Comparison of ENCODE assay signal across 15 cellular contexts in the genomic region with DNA sequence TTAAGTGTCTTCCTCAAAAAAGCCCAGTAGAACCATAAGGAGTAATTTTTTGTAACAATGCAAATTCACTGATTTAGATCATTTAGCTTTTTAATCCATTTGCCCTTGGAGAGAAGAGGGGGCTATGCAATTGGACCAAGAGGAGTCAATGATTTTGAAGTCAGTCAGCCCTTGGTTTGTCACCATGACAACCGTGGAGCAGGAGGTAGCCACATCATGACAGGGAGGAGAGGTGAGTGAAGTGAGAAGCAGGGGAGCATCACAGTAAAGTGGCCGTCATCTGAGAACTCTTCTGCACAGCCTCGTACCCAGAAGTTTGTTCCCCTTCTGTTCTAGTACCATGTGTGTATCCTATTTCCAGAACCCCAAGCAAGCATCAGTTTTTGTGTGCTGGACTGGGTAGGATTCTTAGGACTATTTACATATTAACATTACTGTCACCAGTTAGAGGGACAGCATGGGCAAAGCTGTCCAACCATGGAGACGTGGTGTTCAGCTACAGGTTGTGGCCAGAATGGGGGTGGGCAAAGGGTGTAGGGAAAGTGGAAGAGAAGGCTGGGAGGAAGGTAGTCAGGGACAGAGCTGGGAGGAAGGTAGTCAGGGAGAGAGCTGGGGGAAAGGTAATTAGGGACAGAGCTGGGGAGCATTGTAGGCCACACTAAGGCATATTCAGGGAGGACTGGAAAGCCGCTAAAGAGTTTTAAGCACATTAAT. TPM values are rescaled to one million over a fixed set of nuclear protein-coding genes. Genes with fewer than 3 reads are reported as not detected.
DNase-seq lines count a peak whose midpoint lies in the region; ATAC-seq, FAIRE-seq and TF ChIP-seq lines count a peak whose summit lies in the region.
"Had no signal": no experiment of that assay in that cellular context is flagged by ENCODE, and none has a peak within 500 bp of the region (broad histone marks: within the 10 kb centered on the region; RNA-seq: fewer than 3 reads in every experiment).

No MANE protein-coding gene starts in this region.

- TF ChIP-seq RAD21 in HepG2 (CRISPR knock-in tag; IDR thresholded peaks at IDR 0.05), result no peak

- no peak overlapping the region for H3K9ac ChIP-seq in HepG2 (ENCODE audit: insufficient read depth, low read depth, low read length)

- no peak overlapping the region for H3K4me3 Mint-ChIP-seq in activated T-helper 17 cell treated with anti-CD3 and anti-CD28 coated beads, Interleukin-2, amount 50 U/mL, for 72 hours
- no peak overlapping the region for H3K4me3 Mint-ChIP-seq in type B pancreatic cell
- H3K4me3 Mint-ChIP-seq: activated B cell treated with CpG ODN at 0.5 μM for 24 hours had no signal

- H3K9me3 Mint-ChIP-seq in activated T-helper 17 cell treated with anti-CD3 and anti-CD28 coated beads, Interleukin-2, amount 50 U/mL, for 72 hours, result no peaks in the 10 kb centered on the region
- H3K9me3 Mint-ChIP-seq in type B pancreatic cell, result no peaks in the 10 kb centered on the region
- H3K9me3 Mint-ChIP-seq: activated B cell treated with CpG ODN at 0.5 μM for 24 hours had no signal

- no peaks in the 10 kb centered on the region for H3K27me3 Mint-ChIP-seq in activated T-helper 17 cell treated with anti-CD3 and anti-CD28 coated beads, Interleukin-2, amount 50 U/mL, for 72 hours
- no peaks in the 10 kb centered on the region for H3K27me3 Mint-ChIP-seq in type B pancreatic cell
- H3K27me3 Mint-ChIP-seq: activated B cell treated with CpG ODN at 0.5 μM for 24 hours had no signal

- ATAC-seq in HepG2, result no peak
- ATAC-seq in right lobe of liver, result no peak
- no peak for ATAC-seq in activated T-helper 17 cell treated with anti-CD3 and anti-CD28 coated beads, Interleukin-2, amount 50 U/mL, for 72 hours (replicated peaks)
- no peak for ATAC-seq in heart right ventricle

- H3K4me3 ChIP-seq in HepG2 (replicated peaks in 1 of 3; ENCODE audit: insufficient read depth in 1 of 3, low read depth in 2 of 3, low read length in 3 of 3) (no peak overlapping the region), right lobe of liver (no peak overlapping the region), heart right ventricle (no peak overlapping the region)
- H3K4me3 ChIP-seq: SK-N-MC, transverse colon had no signal

- BruUV-seq in HepG2 (replicated peaks; lab: Mats Ljungman, UMichigan), result no TSS peak

- H2AFZ ChIP-seq in HepG2 (ENCODE audit: low read length), result no peak overlapping the region

- CTCF ChIA-PET in HepG2 (lab: Yijun Ruan, JAX; ENCODE audit: low intra/inter-chr PET ratio, low total read pairs), result no interaction called here

- H3K9me3 ChIP-seq in HepG2 (ENCODE audit: low read length) (no peaks in the 10 kb centered on the region), right lobe of liver (no peaks in the 10 kb centered on the region), heart right ventricle (peaks cover 0 to 5% (median 0%) of the 10 kb centered on the region in 11 donors)
- H3K9me3 ChIP-seq: transverse colon had no signal

- no peak for DNase-seq in HepG2 (ENCODE audit: low spot score)
- DNase-seq in right lobe of liver, result no peak
- DNase-seq in kidney tubule cell (ENCODE audit: low spot score), result peak; percentile 38
- no peak for DNase-seq in type B pancreatic cell (ENCODE audit: extremely low spot score, unreplicated experiment)
- no peak for DNase-seq in heart right ventricle
- no peak for DNase-seq in NCI-H1417 treated with DMSO at 0.1 percent for 48 hours (lab: John Stamatoyannopoulos, UW)
- no peak for DNase-seq in amygdala (lab: John Stamatoyannopoulos, UW)
- DNase-seq: activated B cell treated with CpG ODN at 0.5 μM for 24 hours; amniotic stem cell; NCI-H2081 treated with DMSO at 0.1 percent for 48 hours; stimulated activated CD4-positive, alpha-beta T cell treated with anti-CD3 and anti-CD28 coated beads, Interleukin-1b, Interleukin-23, amount 100 ng/mL, for 48 hours; stimulated activated CD8-positive, alpha-beta memory T cell treated with anti-CD3 and anti-CD28 coated beads, Interleukin-4, amount 100 ng/mL, for 48 hours; transverse colon had no signal

- in situ Hi-C loops in HepG2 (cut with HindIII; ENCODE audit: extremely low pct_ligation_motif_present, low pct_unique_long_range_greater_than_20kb), result no loop called here

- peaks cover 78% of the 10 kb centered on the region for H4K20me1 ChIP-seq in HepG2 (ENCODE audit: insufficient read depth, low read length)

- POLR2A ChIA-PET in HepG2 (lab: Yijun Ruan, JAX), result interaction anchor here (0.8 kb wide), 1 partner anchor 14 kb away, joined by 3 read pairs; a partner anchor contains a TSS

- H3K27ac Mint-ChIP-seq in activated T-helper 17 cell treated with anti-CD3 and anti-CD28 coated beads, Interleukin-2, amount 50 U/mL, for 72 hours, result peak overlapping the region; percentile 4
- H3K27ac Mint-ChIP-seq in type B pancreatic cell, result peak overlapping the region; percentile 78
- H3K27ac Mint-ChIP-seq: activated B cell treated with CpG ODN at 0.5 μM for 24 hours had no signal

- intact Hi-C loops in HepG2 (cut with micrococcal nuclease; ENCODE audit: unreplicated experiment), result no loop called here
- intact Hi-C loops in right lobe of liver (cut with DNase I), result no loop called here
- intact Hi-C loops in heart right ventricle (cut with DNase I), result no loop called here

- H3K4me1 ChIP-seq in HepG2 (ENCODE audit: insufficient read depth, low read length) (peaks cover 63% of the 10 kb centered on the region), right lobe of liver (peaks cover 0 to 24% (median 6%) of the 10 kb centered on the region in 4 donors), heart right ventricle (peaks cover 0 to 43% (median 26%) of the 10 kb centered on the region in 9 donors)

- H3K27me3 ChIP-seq in HepG2 (ENCODE audit: control insufficient read depth in 1 of 2, insufficient read depth in 2 of 2, low read length in 2 of 2), result no peaks in the 10 kb centered on the region
- no peaks in the 10 kb centered on the region for H3K27me3 ChIP-seq in right lobe of liver
- no peaks in the 10 kb centered on the region for H3K27me3 ChIP-seq in heart right ventricle
- H3K27me3 ChIP-seq: transverse colon had no signal

- peaks cover 24% of the 10 kb centered on the region for H3K4me1 Mint-ChIP-seq in activated T-helper 17 cell treated with anti-CD3 and anti-CD28 coated beads, Interleukin-2, amount 50 U/mL, for 72 hours
- peaks cover 49% of the 10 kb centered on the region for H3K4me1 Mint-ChIP-seq in type B pancreatic cell (ENCODE audit: unreplicated experiment)

- no peak for TF ChIP-seq POLR2A in HepG2 (IDR thresholded peaks at IDR 0.05; ENCODE audit: insufficient read depth in 1 of 2, low read depth in 2 of 2, low read length in 2 of 2)
- TF ChIP-seq POLR2A in right lobe of liver (IDR thresholded peaks at IDR 0.05), result no peak

- TF ChIP-seq EP300 in HepG2 (IDR thresholded peaks at IDR 0.05; ENCODE audit: low read depth in 2 of 2, low read length in 2 of 2) (no peak), HepG2 (CRISPR knock-in tag; IDR thresholded peaks at IDR 0.05; ENCODE audit: borderline replicate concordance) (no peak)

- TF ChIP-seq CTCF in HepG2 (CRISPR knock-in tag; IDR thresholded peaks at IDR 0.05), result no peak
- TF ChIP-seq CTCF in right lobe of liver (IDR thresholded peaks at IDR 0.05), result no peak
- TF ChIP-seq CTCF in type B pancreatic cell (conservative IDR thresholded peaks at IDR 0.05), result no peak
- TF ChIP-seq CTCF in heart right ventricle (IDR thresholded peaks at IDR 0.05), result no peak

- no peak overlapping the region for H3K4me2 ChIP-seq in HepG2 (ENCODE audit: low read depth, low read length)

- peaks cover 0 to 12% of the 10 kb centered on the region in 2 experiments; a peak in 2 of 5 replicates for H3K36me3 ChIP-seq in HepG2 (replicated peaks in 1 of 2; ENCODE audit: control insufficient read depth in 1 of 2, insufficient read depth in 2 of 2, low read length in 2 of 2)
- no peaks in the 10 kb centered on the region for H3K36me3 ChIP-seq in right lobe of liver
- no peaks in the 10 kb centered on the region for H3K36me3 ChIP-seq in heart right ventricle
- H3K36me3 ChIP-seq: transverse colon had no signal

- peaks cover 53% of the 10 kb centered on the region for H3K36me3 Mint-ChIP-seq in activated T-helper 17 cell treated with anti-CD3 and anti-CD28 coated beads, Interleukin-2, amount 50 U/mL, for 72 hours (ENCODE audit: low read depth)
- peaks cover 11% of the 10 kb centered on the region for H3K36me3 Mint-ChIP-seq in type B pancreatic cell

- FAIRE-seq in HepG2 (lab: Jason Lieb, UNC), result no peak

- H3K79me2 ChIP-seq in HepG2 (ENCODE audit: insufficient read depth, low read length), result peaks cover 94% of the 10 kb centered on the region

- H3K27ac ChIP-seq in HepG2 (ENCODE audit: extremely low read length, insufficient read depth, low read length) (peak overlapping the region; percentile 21), right lobe of liver (no peak overlapping the region), heart right ventricle (no peak overlapping the region)
- H3K27ac ChIP-seq: SK-N-MC, transverse colon had no signal

- WGBS in HepG2 (ENCODE audit: low lambda C conversion rate), result 92% methylated on average over 5 of the region's 5 CpGs
- WGBS in right lobe of liver (ENCODE audit: insufficient coverage, low coverage, low lambda C conversion rate, missing lambda C conversion rate), result 87% methylated on average over 4 of the region's 5 CpGs
- WGBS in heart right ventricle, 2 donors, result 92 to 94% methylated on average over 5 of the region's 5 CpGs

RNA-seq across cellular contexts. Expression of a gene that starts 13.1 kb away (rescaled TPM):
- total RNA-seq in HepG2 (2016; rRNA removed; fragmentation: Illumina TruSeq; extraction: Trizol) (48.2 and 49.8 TPM in 2 replicates), right lobe of liver (10 to 100 TPM; 28.3 to 48.1 (median 31.9) TPM), type B pancreatic cell (ENCODE audit: low replicate concordance) (51.6 and 59.3 TPM in 2 replicates), heart right ventricle (10 to 100 TPM; 39.0 to 53.8 (median 49.1) TPM)
- total RNA-seq in HepG2 (2016; cell fraction: cytosol; rRNA removed; fragmentation: Illumina TruSeq; extraction: Trizol; ENCODE audit: low read depth), result 32.9 and 44.3 TPM in 2 replicates
- total RNA-seq in HepG2 (2016; cell fraction: insoluble cytoplasmic fraction; rRNA removed; fragmentation: Illumina TruSeq; extraction: Trizol), result 42.9 and 47.0 TPM in 2 replicates
- total RNA-seq in HepG2 (2016; cell fraction: membrane; rRNA removed; fragmentation: Illumina TruSeq; extraction: Trizol), result 36.7 and 40.4 TPM in 2 replicates
- 55.6 and 66.1 TPM in 2 replicates for total RNA-seq in HepG2 (2016; cell fraction: nucleus; rRNA removed; fragmentation: Illumina TruSeq; extraction: Trizol)
- polyA plus RNA-seq in HepG2 (2011; rRNA removed) (27.0 and 28.2 TPM in 2 replicates), heart right ventricle (10 to 100 TPM; 10.5 to 21.8 TPM)
- 21.1 and 27.9 TPM in 2 replicates for polyA plus RNA-seq in HepG2 (2011; cell fraction: cytosol; rRNA removed)
- polyA plus RNA-seq in HepG2 (2011; cell fraction: nucleus; rRNA removed), result 17.7 and 21.8 TPM in 2 replicates
- 22.1 and 26.0 TPM in 2 replicates for polyA plus RNA-seq in HepG2 (2012)
- 3.2 and 3.8 TPM in 2 replicates for polyA plus RNA-seq in HepG2 (2016; cell fraction: cytosol; fragmentation: Illumina TruSeq; extraction: Trizol; ENCODE audit: low read depth)
- polyA plus RNA-seq in HepG2 (2016; cell fraction: insoluble cytoplasmic fraction; fragmentation: Illumina TruSeq; extraction: Trizol; ENCODE audit: low read depth), result 32.8 and 33.5 TPM in 2 replicates
- polyA plus RNA-seq in HepG2 (2016; cell fraction: membrane; fragmentation: Illumina TruSeq; extraction: Trizol; ENCODE audit: low read depth), result 14.5 and 14.8 TPM in 2 replicates
- 43.9 and 49.1 TPM in 2 replicates for polyA plus RNA-seq in HepG2 (2016; cell fraction: nucleus; fragmentation: Illumina TruSeq; extraction: Trizol; ENCODE audit: insufficient read depth, low read depth)
- polyA minus RNA-seq in HepG2 (2011; rRNA and poly(A)+ RNA removed; ENCODE audit: low replicate concordance), result 50.9 and 89.2 TPM in 2 replicates
- polyA minus RNA-seq in HepG2 (2011; cell fraction: cytosol; rRNA and poly(A)+ RNA removed), result 29.2 and 32.2 TPM in 2 replicates
- 88.8 and 108 TPM in 2 replicates for polyA minus RNA-seq in HepG2 (2011; cell fraction: nucleus; rRNA and poly(A)+ RNA removed)
- total RNA-seq in activated T-helper 17 cell treated with anti-CD3 and anti-CD28 coated beads, Interleukin-2, amount 50 U/mL, for 72 hours, result 10 to 100 TPM; 58.8 to 75.9 TPM
